1 cellular context compared by ENCODE assay signal in genomic region chr15:57237282-57237642, GRCh38.
TF ChIP-seq lines count a peak whose summit lies in the region.

No MANE protein-coding gene starts in this region.

TF ChIP-seq in HepG2, 621 proteins besides CTCF, POLR2A, EP300 and RAD21 (continued from another document):
- TF ChIP-seq, protein P1, sequence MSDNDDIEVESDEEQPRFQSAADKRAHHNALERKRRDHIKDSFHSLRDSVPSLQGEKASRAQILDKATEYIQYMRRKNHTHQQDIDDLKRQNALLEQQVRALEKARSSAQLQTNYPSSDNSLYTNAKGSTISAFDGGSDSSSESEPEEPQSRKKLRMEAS (IDR thresholded peaks at IDR 0.05) = no peak
- no peak for TF ChIP-seq WIZ (CRISPR knock-in tag; IDR thresholded peaks at IDR 0.05)
- TF ChIP-seq NRL (CRISPR knock-in tag; IDR thresholded peaks at IDR 0.05; ENCODE audit: borderline replicate concordance) = no peak
- TF ChIP-seq NR2F6 (IDR thresholded peaks at IDR 0.05) = no peak
- TF ChIP-seq NR2F6 (CRISPR knock-in tag; IDR thresholded peaks at IDR 0.05) = no peak
- TF ChIP-seq KLF12 (CRISPR knock-in tag; IDR thresholded peaks at IDR 0.05; ENCODE audit: borderline replicate concordance) = no peak
- no peak for TF ChIP-seq ZNF572 (CRISPR knock-in tag; IDR thresholded peaks at IDR 0.05)
